11 cellular contexts compared by ENCODE assay signal in genomic region chr2:207141381-207141780, GRCh38. TPM values are rescaled to one million over a fixed set of nuclear protein-coding genes. Genes with fewer than 3 reads are reported as not detected.
DNase-seq lines count a peak whose midpoint lies in the region; ATAC-seq lines count a peak whose summit lies in the region.
"Had no signal": no experiment of that assay in that cellular context is flagged by ENCODE, and none has a peak within 500 bp of the region (broad histone marks: within the 10 kb centered on the region; RNA-seq: fewer than 3 reads in every experiment).

No MANE protein-coding gene starts in this region.

- H3K27ac ChIP-seq in right cardiac atrium (ENCODE audit: low read length), result peak overlapping the region; percentile 97
- H3K27ac ChIP-seq in naive thymus-derived CD4-positive, alpha-beta T cell (ENCODE audit: low read depth, low read length), result peak overlapping the region; percentile 86

- H3K27ac Mint-ChIP-seq in activated naive CD8-positive, alpha-beta T cell, result peak overlapping the region; percentile 99
- H3K27ac Mint-ChIP-seq in naive thymus-derived CD4-positive, alpha-beta T cell, result peak overlapping the region; percentile 92 to 99 (median 96)

- H3K9me3 ChIP-seq in right cardiac atrium (ENCODE audit: control insufficient read depth, low read length), result no peaks in the 10 kb centered on the region
- H3K9me3 ChIP-seq in naive thymus-derived CD4-positive, alpha-beta T cell (ENCODE audit: control insufficient read depth in 2 of 3, low read length in 3 of 3), result no peaks in the 10 kb centered on the region

- peaks cover 14% of the 10 kb centered on the region for H3K36me3 Mint-ChIP-seq in activated naive CD8-positive, alpha-beta T cell
- H3K36me3 Mint-ChIP-seq in naive thymus-derived CD4-positive, alpha-beta T cell, result peaks cover 7 to 66% (median 18%) of the 10 kb centered on the region in 5 donors

- H3K27me3 ChIP-seq in right cardiac atrium (ENCODE audit: control insufficient read depth, insufficient read depth), result no peaks in the 10 kb centered on the region
- H3K27me3 ChIP-seq in naive thymus-derived CD4-positive, alpha-beta T cell (ENCODE audit: control insufficient read depth in 2 of 2, insufficient read depth in 2 of 2, low read length in 2 of 2), result no peaks in the 10 kb centered on the region

- 42% methylated on average over 2 of the region's 2 CpGs for WGBS in right cardiac atrium

- H3K4me3 ChIP-seq in right cardiac atrium (ENCODE audit: low read length), result no peak overlapping the region
- H3K4me3 ChIP-seq in naive thymus-derived CD4-positive, alpha-beta T cell (ENCODE audit: low read length), result no peak overlapping the region

- no peaks in the 10 kb centered on the region for H3K27me3 Mint-ChIP-seq in activated naive CD8-positive, alpha-beta T cell
- no peaks in the 10 kb centered on the region for H3K27me3 Mint-ChIP-seq in naive thymus-derived CD4-positive, alpha-beta T cell

- POLR2A ChIA-PET in naive thymus-derived CD4-positive, alpha-beta T cell (lab: Charles Lee), result interaction anchor here (0.6 to 9.5 kb wide), 16 partner anchors 10 to 390 kb away, joined by 3 to 433 read pairs (median 8); partner anchors contain the start of gene KLF7

- CTCF ChIA-PET in naive thymus-derived CD4-positive, alpha-beta T cell (lab: Charles Lee), result interaction anchor here (0.7 to 3.7 kb wide), 11 partner anchors 9 to 341 kb away, joined by 3 to 61 read pairs (median 5); partner anchors contain the start of gene KLF7

- ATAC-seq in right cardiac atrium, result no peak
- ATAC-seq in left cardiac atrium, result no peak
- ATAC-seq in naive thymus-derived CD4-positive, alpha-beta T cell, result no peak
- no peak for ATAC-seq in HG03108 (IDR thresholded peaks at IDR 0.05; ENCODE audit: unreplicated experiment)
- ATAC-seq: activated T-cell treated with anti-CD3 and anti-CD28 coated beads, Interleukin-2, amount 50 U/mL, for 4 hours had no signal

- H3K4me3 Mint-ChIP-seq in activated naive CD8-positive, alpha-beta T cell, result peak overlapping the region; percentile 5
- H3K4me3 Mint-ChIP-seq in naive thymus-derived CD4-positive, alpha-beta T cell, result peak overlapping the region in 9 of 10 donors; percentile 11 to 86 (median 74)
- H3K4me3 Mint-ChIP-seq: activated T-cell treated with anti-CD3 and anti-CD28 coated beads, Interleukin-2, amount 50 U/mL, for 4 hours had no signal

- intact Hi-C loops in right cardiac atrium (cut with DNase I), result no loop called here
- intact Hi-C loops in left cardiac atrium (cut with DNase I), result no loop called here
- intact Hi-C loops in naive thymus-derived CD4-positive, alpha-beta T cell (cut with micrococcal nuclease), result loop anchor here (5.0 kb wide), 4 partner anchors 101 to 386 kb away; partner anchors contain the start of gene CREB1 (in 1 of the 2)

- DNase-seq in right cardiac atrium, result no peak
- DNase-seq in left cardiac atrium, result no peak
- DNase-seq in naive thymus-derived CD4-positive, alpha-beta T cell, result no peak
- DNase-seq in NCI-H774 (lab: John Stamatoyannopoulos, UW), result no peak
- no peak for DNase-seq in NCI-H2196 (lab: John Stamatoyannopoulos, UW; ENCODE audit: unreplicated experiment)
- DNase-seq in occipital lobe (lab: John Stamatoyannopoulos, UW), result no peak
- DNase-seq: activated T-cell treated with anti-CD3 and anti-CD28 coated beads, Interleukin-2, amount 50 U/mL, for 4 hours; cortex of kidney; hippocampal formation had no signal

- peaks cover 41% of the 10 kb centered on the region for H3K4me1 ChIP-seq in right cardiac atrium (ENCODE audit: control insufficient read depth, insufficient read depth, low read length)
- peaks cover 17 to 51% of the 10 kb centered on the region in 2 donors for H3K4me1 ChIP-seq in naive thymus-derived CD4-positive, alpha-beta T cell (ENCODE audit: control insufficient read depth in 2 of 2, insufficient read depth in 2 of 2, low read length in 2 of 2)

- no peaks in the 10 kb centered on the region for H3K36me3 ChIP-seq in naive thymus-derived CD4-positive, alpha-beta T cell (ENCODE audit: control insufficient read depth in 2 of 3, insufficient read depth in 3 of 3, low read length in 3 of 3)

- peaks cover 92% of the 10 kb centered on the region for H3K4me1 Mint-ChIP-seq in activated naive CD8-positive, alpha-beta T cell (ENCODE audit: low read depth)
- peaks cover 56 to 97% (median 91%) of the 10 kb centered on the region in 7 donors for H3K4me1 Mint-ChIP-seq in naive thymus-derived CD4-positive, alpha-beta T cell

- H3K9me3 Mint-ChIP-seq in activated naive CD8-positive, alpha-beta T cell (ENCODE audit: low read depth), result no peaks in the 10 kb centered on the region
- H3K9me3 Mint-ChIP-seq in naive thymus-derived CD4-positive, alpha-beta T cell, result peaks cover 0 to 2% (median 0%) of the 10 kb centered on the region in 11 donors
- H3K9me3 Mint-ChIP-seq: activated T-cell treated with anti-CD3 and anti-CD28 coated beads, Interleukin-2, amount 50 U/mL, for 4 hours had no signal

RNA-seq across cellular contexts. Expression of gene KLF7, which starts 24.4 kb away (rescaled TPM):
- 10 to 100 TPM; 18.2 to 35.6 (median 27.0) TPM for total RNA-seq in right cardiac atrium
- polyA plus RNA-seq in right cardiac atrium, result 6.0 TPM
- total RNA-seq in left cardiac atrium, result 10 to 100 TPM; 22.1 to 31.8 TPM
- 10 to 100 TPM; 25.4 to 93.3 (median 78.0) TPM for total RNA-seq in naive thymus-derived CD4-positive, alpha-beta T cell
- 10 to 100 TPM; 18.7 to 23.1 TPM for polyA plus RNA-seq in naive thymus-derived CD4-positive, alpha-beta T cell
- 69.7 TPM for total RNA-seq in occipital lobe

Comparison
In these comparisons a context has a peak if more than half of its experiments do, and no peak if none do; other contexts are left out.
1. intact Hi-C loops: an anchor here in naive thymus-derived CD4-positive, alpha-beta T cell (5.0 kb wide); none called in right cardiac atrium and left cardiac atrium.